Comparison of ENCODE assay signal across 9 cellular contexts in the genomic region with DNA sequence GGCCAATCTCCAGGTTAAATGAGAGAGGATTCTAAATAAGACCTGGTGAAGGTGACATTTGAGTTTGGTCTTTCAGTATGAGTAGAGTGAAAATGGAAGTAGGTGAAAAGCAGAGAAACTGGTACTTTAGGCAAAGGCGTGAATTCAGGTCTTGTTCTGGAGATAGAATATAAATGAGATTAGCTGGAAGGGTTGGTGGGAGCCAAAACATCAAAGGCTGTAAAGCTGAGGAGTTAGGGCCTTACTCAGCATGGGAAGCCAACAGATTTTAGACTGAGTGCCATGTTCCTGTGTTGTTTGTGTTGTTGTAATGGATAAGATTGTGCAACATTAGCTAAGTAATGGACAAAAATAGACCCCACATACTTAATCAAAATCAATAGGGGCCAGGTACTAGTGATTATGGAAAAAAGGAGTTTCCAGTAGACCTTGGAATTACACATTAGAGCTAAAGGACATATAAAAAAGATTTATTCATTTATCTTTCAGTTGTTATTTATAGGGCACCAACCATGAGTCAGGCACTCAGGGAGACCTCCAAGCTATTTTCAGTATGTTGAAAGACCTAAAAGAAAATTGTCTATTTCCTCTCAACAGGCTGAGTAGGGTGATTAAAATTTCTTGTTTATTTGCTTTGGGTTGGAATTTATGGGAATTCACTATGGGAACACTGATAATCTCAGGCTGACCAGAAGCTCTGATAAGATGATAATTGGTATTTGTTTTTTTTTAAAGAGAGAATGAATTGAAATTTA. TPM values are rescaled to one million over a fixed set of nuclear protein-coding genes. Genes with fewer than 3 reads are reported as not detected.
A peak's percentile ranks its signal among the peaks of the same experiment; 100 is the strongest.
DNase-seq lines count a peak whose midpoint lies in the region; ATAC-seq and TF ChIP-seq lines count a peak whose summit lies in the region.
"Had no signal": no experiment of that assay in that cellular context is flagged by ENCODE, and none has a peak within 500 bp of the region (broad histone marks: within the 10 kb centered on the region; RNA-seq: fewer than 3 reads in every experiment).

No MANE protein-coding gene starts in this region.

- ATAC-seq in GM21381 (IDR thresholded peaks at IDR 0.05; ENCODE audit: unreplicated experiment) (peak; percentile 66), sciatic nerve (no peak)

- H3K9me3 ChIP-seq in MG63 (no peaks in the 10 kb centered on the region), fibroblast of lung (ENCODE audit: control insufficient read depth, insufficient read depth, low read depth, low read length) (no peaks in the 10 kb centered on the region)

- no peaks in the 10 kb centered on the region for H3K79me2 ChIP-seq in fibroblast of lung (ENCODE audit: control insufficient read depth, insufficient read depth, low read length)

- H3K4me3 ChIP-seq in MG63 (no peak overlapping the region), fibroblast of lung (replicated peaks in 1 of 4; ENCODE audit: control extremely low read depth in 1 of 4, insufficient read depth in 1 of 4, low read depth in 3 of 4, low read length in 4 of 4) (no peak overlapping the region)

- H3K27ac ChIP-seq in fibroblast of lung (ENCODE audit: insufficient read depth, low read length), result no peak overlapping the region
- H3K27ac ChIP-seq: HL-60 had no signal

- no peak overlapping the region for H2AFZ ChIP-seq in fibroblast of lung (ENCODE audit: low read length)

- H3K27me3 ChIP-seq in MG63, result no peaks in the 10 kb centered on the region
- no peaks in the 10 kb centered on the region for H3K27me3 ChIP-seq in fibroblast of lung (ENCODE audit: control insufficient read depth, insufficient read depth, low read length)

- H3K9ac ChIP-seq in fibroblast of lung (ENCODE audit: insufficient read depth, low read length), result no peak overlapping the region

- no peaks in the 10 kb centered on the region for H4K20me1 ChIP-seq in fibroblast of lung (ENCODE audit: control insufficient read depth, extremely low read depth, insufficient read depth, low read length)

- H3K4me1 ChIP-seq in fibroblast of lung (ENCODE audit: control insufficient read depth, extremely low read depth, insufficient read depth, low read length), result no peaks in the 10 kb centered on the region

- DNase-seq in COR-L47 (lab: John Stamatoyannopoulos, UW) (peak; percentile 17), MG63 (peak; percentile 13), fibroblast of lung (ENCODE audit: low read depth in 2 of 2) (peak; percentile 42 to 86), kidney tubule cell (ENCODE audit: low spot score) (no peak), T1000 (lab: John Stamatoyannopoulos, UW) (no peak), sciatic nerve (ENCODE audit: low spot score) (no peak)
- no peak for DNase-seq in stimulated activated CD4-positive, alpha-beta T cell treated with anti-CD3 and anti-CD28 coated beads, Interleukin-2, amount 100 ng/mL, for 24 hours

- H3K36me3 ChIP-seq in MG63 (no peaks in the 10 kb centered on the region), fibroblast of lung (ENCODE audit: control insufficient read depth, insufficient read depth, low read length) (no peaks in the 10 kb centered on the region)

- H3K4me2 ChIP-seq in fibroblast of lung (ENCODE audit: extremely low read depth, insufficient read depth, low read length), result no peak overlapping the region

- intact Hi-C loops in sciatic nerve (cut with DNase I), result no loop called here

- no peak for TF ChIP-seq CTCF in fibroblast of lung (conservative IDR thresholded peaks at IDR 0.05 in 1 of 2, IDR thresholded peaks at IDR 0.05 in 1 of 2; ENCODE audit: low read depth in 1 of 2, low read length in 2 of 2)

RNA-seq across cellular contexts. Expression of a gene that starts 20.8 kb away (rescaled TPM):
- not detected in 2 replicates for total RNA-seq in MG63 (2014; rRNA removed; shearing (Covaris generic); ENCODE audit: low replicate concordance)
- total RNA-seq in fibroblast of lung (not detected in 2 replicates), sciatic nerve (not detected)
- not detected in 2 replicates for polyA plus RNA-seq in fibroblast of lung
- polyA plus RNA-seq in fibroblast of lung (2012), result not detected in 2 replicates
- not detected in 2 replicates for polyA minus RNA-seq in fibroblast of lung (ENCODE audit: low replicate concordance)

RNA-seq across cellular contexts. Expression of a gene that starts 58.2 kb away (rescaled TPM):
- total RNA-seq in MG63 (2014; rRNA removed; shearing (Covaris generic); ENCODE audit: low replicate concordance), result not detected in 2 replicates
- total RNA-seq in fibroblast of lung (2.1 and 2.5 TPM in 2 replicates), sciatic nerve (10.0 TPM)
- 0.33 and 0.42 TPM in 2 replicates for polyA plus RNA-seq in fibroblast of lung
- polyA plus RNA-seq in fibroblast of lung (2012), result 0.34 and 0.41 TPM in 2 replicates
- 0.19 and 1.0 TPM in 2 replicates for polyA minus RNA-seq in fibroblast of lung (ENCODE audit: low replicate concordance)

Comparison
In these comparisons a context has a peak if more than half of its experiments do, and no peak if none do; other contexts are left out.
1. DNase-seq: peak in COR-L47 (single experiment), MG63 (single experiment) and fibroblast of lung (2 of 2); none in stimulated activated CD4-positive, alpha-beta T cell treated with anti-CD3 and anti-CD28 coated beads, Interleukin-2, amount 100 ng/mL, for 24 hours (0 of 2), kidney tubule cell (single experiment), T1000 (single experiment) and sciatic nerve (single experiment).